28 cellular contexts compared by ENCODE assay signal in genomic region chr5:102286465-102286864, GRCh38. TPM values are rescaled to one million over a fixed set of nuclear protein-coding genes. Genes with fewer than 3 reads are reported as not detected.
A peak's percentile ranks its signal among the peaks of the same experiment; 100 is the strongest.
DNase-seq lines count a peak whose midpoint lies in the region; ATAC-seq, FAIRE-seq and TF ChIP-seq lines count a peak whose summit lies in the region.
"Had no signal": no experiment of that assay in that cellular context is flagged by ENCODE, and none has a peak within 500 bp of the region (broad histone marks: within the 10 kb centered on the region; RNA-seq: fewer than 3 reads in every experiment).

No MANE protein-coding gene starts in this region.

- no peaks in the 10 kb centered on the region for H3K27me3 ChIP-seq in GM12878 (replicated peaks in 1 of 2; ENCODE audit: control insufficient read depth in 2 of 2, insufficient read depth in 2 of 2, low read length in 1 of 2)
- H3K27me3 ChIP-seq in upper lobe of right lung, result no peaks in the 10 kb centered on the region
- H3K27me3 ChIP-seq: brain microvascular endothelial cell had no signal

- WGBS in GM12878 (ENCODE audit: insufficient coverage, insufficient replicate concordance, low lambda C conversion rate, missing lambda C conversion rate), result 14% methylated on average over 3 of the region's 3 CpGs

- DNase-seq in GM19239 (ENCODE audit: insufficient read length, low spot score) (no peak), NOMO-1 (lab: John Stamatoyannopoulos, UW; ENCODE audit: unreplicated experiment in 2 of 2) (peak; percentile 13 to 83), GM12878 (ENCODE audit: low read depth, low spot score) (no peak), upper lobe of right lung (no peak), UCSD-AML1 (lab: John Stamatoyannopoulos, UW; ENCODE audit: unreplicated experiment) (no peak), mucosa of descending colon (no peak)
- no peak for DNase-seq in activated CD8-positive, alpha-beta T cell treated with anti-CD3 and anti-CD28 coated beads for 36 hours
- DNase-seq: activated CD4-positive, CD25-positive, alpha-beta regulatory T cell; activated naive CD4-positive, alpha-beta T cell treated with anti-CD3 and anti-CD28 coated beads, Interleukin-2, amount 50 U/mL, for 16 hours; amniotic stem cell; brain microvascular endothelial cell; CD4-positive, alpha-beta memory T cell; effector CD4-positive, alpha-beta T cell; kidney glomerular epithelial cell; lower lobe of right lung; NCI-H1417 treated with DMSO at 0.1 percent for 48 hours; NCI-H2081 treated with DMSO at 0.1 percent for 48 hours; NCI-H226; NCI-H69; stimulated activated CD4-positive, alpha-beta T cell treated with anti-CD3 and anti-CD28 coated beads, Interleukin-1b, Interleukin-23, amount 100 ng/mL, for 48 hours had no signal

- no peaks in the 10 kb centered on the region for H3K36me3 ChIP-seq in GM12878 (ENCODE audit: control insufficient read depth in 2 of 2, insufficient read depth in 2 of 2, low read length in 1 of 2)
- H3K36me3 ChIP-seq in upper lobe of right lung, result no peaks in the 10 kb centered on the region
- H3K36me3 ChIP-seq in mucosa of descending colon (ENCODE audit: low read depth), result no peaks in the 10 kb centered on the region
- H3K36me3 ChIP-seq: brain microvascular endothelial cell, lower lobe of right lung had no signal

- no peak overlapping the region for H3K27ac ChIP-seq in GM12878 (ENCODE audit: control insufficient read depth, insufficient read depth)
- H3K27ac ChIP-seq in upper lobe of right lung, result no peak overlapping the region
- H3K27ac ChIP-seq: brain microvascular endothelial cell, epithelial cell of prostate, lower lobe of right lung, parathyroid adenoma had no signal

- no peak overlapping the region for H3K4me2 ChIP-seq in GM12878 (ENCODE audit: control insufficient read depth, insufficient read depth)
- H3K4me2 ChIP-seq: smooth muscle cell had no signal

- in situ Hi-C loops in GM12878 (cut with MboI), result no loop called here

- TF ChIP-seq RAD21 in GM12878 (IDR thresholded peaks at IDR 0.05; ENCODE audit: insufficient read depth, low read depth, low read length), result no peak

- FAIRE-seq in GM19239 (lab: Jason Lieb, UNC) (peak; percentile 57), GM12878 (lab: Jason Lieb, UNC) (no peak)
- FAIRE-seq: H54 had no signal

- no peak overlapping the region for H3K4me3 Mint-ChIP-seq in activated CD8-positive, alpha-beta T cell treated with anti-CD3 and anti-CD28 coated beads for 36 hours
- H3K4me3 Mint-ChIP-seq: activated T-helper 1 cell treated with anti-CD3 and anti-CD28 coated beads, Interleukin-12 subunit alpha, Interleukin-12 subunit beta, Interleukin-2, Interleukin-4 antibody, amounts not matched to agents 30 ng/mL and 10 ng/mL and 1 ng/mL, durations not matched to agents 14 hours and 24 hours and 36 hours; CD4-positive, alpha-beta memory T cell; T-helper 2 cell treated with Interferon-gamma antibody and Interleukin-4, amounts not matched to agents 5 μg/mL and 100 μg/mL, for 36 hours had no signal

- TF ChIP-seq POLR2A in GM12878 (IDR thresholded peaks at IDR 0.05; ENCODE audit: low read depth, low read length), result no peak

- peaks cover 5% of the 10 kb centered on the region for H3K4me1 Mint-ChIP-seq in activated CD8-positive, alpha-beta T cell treated with anti-CD3 and anti-CD28 coated beads for 36 hours (ENCODE audit: low read depth)

- no peaks in the 10 kb centered on the region for H3K79me2 ChIP-seq in GM12878 (ENCODE audit: control insufficient read depth, insufficient read depth, low read length)
- H3K79me2 ChIP-seq: parathyroid adenoma had no signal

- H3K4me1 ChIP-seq in GM12878 (ENCODE audit: control insufficient read depth, insufficient read depth, low read length), result no peaks in the 10 kb centered on the region
- no peaks in the 10 kb centered on the region for H3K4me1 ChIP-seq in upper lobe of right lung
- H3K4me1 ChIP-seq in mucosa of descending colon (ENCODE audit: low read depth), result no peaks in the 10 kb centered on the region
- H3K4me1 ChIP-seq: lower lobe of right lung, parathyroid adenoma had no signal

- no peaks in the 10 kb centered on the region for H3K9me3 Mint-ChIP-seq in activated CD8-positive, alpha-beta T cell treated with anti-CD3 and anti-CD28 coated beads for 36 hours
- H3K9me3 Mint-ChIP-seq: activated T-helper 1 cell treated with anti-CD3 and anti-CD28 coated beads, Interleukin-12 subunit alpha, Interleukin-12 subunit beta, Interleukin-2, Interleukin-4 antibody, amounts not matched to agents 30 ng/mL and 10 ng/mL and 1 ng/mL, durations not matched to agents 14 hours and 24 hours and 36 hours; CD4-positive, alpha-beta memory T cell; IgD-negative memory B cell; T-helper 2 cell treated with Interferon-gamma antibody and Interleukin-4, amounts not matched to agents 5 μg/mL and 100 μg/mL, for 36 hours had no signal

- POLR2A ChIA-PET in GM12878 (lab: Charles Lee), result no interaction called here
- POLR2A ChIA-PET in activated CD8-positive, alpha-beta T cell treated with anti-CD3 and anti-CD28 coated beads for 36 hours (lab: Charles Lee), result no interaction called here

- H3K9me3 ChIP-seq in GM12878 (replicated peaks; ENCODE audit: control insufficient read depth, insufficient read depth, low read length) (no peaks in the 10 kb centered on the region), upper lobe of right lung (no peaks in the 10 kb centered on the region), mucosa of descending colon (no peaks in the 10 kb centered on the region)
- H3K9me3 ChIP-seq: lower lobe of right lung had no signal

- H3K27me3 Mint-ChIP-seq in activated CD8-positive, alpha-beta T cell treated with anti-CD3 and anti-CD28 coated beads for 36 hours, result no peaks in the 10 kb centered on the region
- H3K27me3 Mint-ChIP-seq: CD4-positive, alpha-beta memory T cell; IgD-negative memory B cell had no signal

- no peaks in the 10 kb centered on the region for H4K20me1 ChIP-seq in GM12878 (ENCODE audit: control insufficient read depth, insufficient read depth)

- no peak overlapping the region for H2AFZ ChIP-seq in GM12878 (ENCODE audit: control insufficient read depth, low read depth, low read length)
- H2AFZ ChIP-seq: parathyroid adenoma had no signal

- ATAC-seq in GM12878 (no peak), upper lobe of right lung (peak; percentile 28), mucosa of descending colon (no peak)
- ATAC-seq in activated CD8-positive, alpha-beta T cell treated with anti-CD3 and anti-CD28 coated beads for 36 hours, result no peak
- ATAC-seq: lower lobe of right lung, SK-N-SH treated with all-trans-retinoic acid at 6 μM for 48 hours had no signal

- TF ChIP-seq CTCF in GM12878 (IDR thresholded peaks at IDR 0.05 in 2 of 3, conservative IDR thresholded peaks at IDR 0.05 in 1 of 3; ENCODE audit: control insufficient read depth in 2 of 3, extremely low read depth in 1 of 3, insufficient read depth in 1 of 3, low read depth in 3 of 3, low read length in 3 of 3), result no peak
- TF ChIP-seq CTCF in upper lobe of right lung (IDR thresholded peaks at IDR 0.05), result no peak
- no peak for TF ChIP-seq CTCF in mucosa of descending colon (IDR thresholded peaks at IDR 0.05)
- TF ChIP-seq CTCF in activated CD8-positive, alpha-beta T cell treated with anti-CD3 and anti-CD28 coated beads for 36 hours (IDR thresholded peaks at IDR 0.05), result no peak

- CTCF ChIA-PET in GM12878 (lab: Yijun Ruan, JAX), result interaction anchor here (0.7 to 1.1 kb wide), 3 partner anchors 8 to 1469 kb away, joined by 3 read pairs; partner anchors contain the start of gene SLCO4C1
- CTCF ChIA-PET in activated CD8-positive, alpha-beta T cell treated with anti-CD3 and anti-CD28 coated beads for 36 hours (lab: Charles Lee), result interaction anchor here (2.3 kb wide), 1 partner anchor 10 kb away, joined by 11 read pairs; the partner anchor contains the start of gene SLCO4C1

- no peaks in the 10 kb centered on the region for H3K36me3 Mint-ChIP-seq in activated CD8-positive, alpha-beta T cell treated with anti-CD3 and anti-CD28 coated beads for 36 hours (ENCODE audit: low read depth)
- H3K36me3 Mint-ChIP-seq: CD4-positive, alpha-beta memory T cell; IgD-negative memory B cell had no signal

- no TSS peak for BruUV-seq in GM12878 (replicated peaks; lab: Mats Ljungman, UMichigan)

- no peak for TF ChIP-seq EP300 in GM12878 (IDR thresholded peaks at IDR 0.05; ENCODE audit: borderline replicate concordance in 1 of 2, control insufficient read depth in 1 of 2, low read depth in 2 of 2, low read length in 2 of 2)

- RAD21 ChIA-PET in GM12878 (lab: Charles Lee; ENCODE audit: unreplicated experiment), result interaction anchor here (1.4 kb wide), 1 partner anchor 9 kb away, joined by 3 read pairs; no protein-coding TSS in a partner anchor

- intact Hi-C loops in GM12878 (cut with micrococcal nuclease; ENCODE audit: unreplicated experiment) (no loop called here), upper lobe of right lung (cut with DNase I) (no loop called here), mucosa of descending colon (cut with DNase I, micrococcal nuclease) (no loop called here)
- intact Hi-C loops in activated CD8-positive, alpha-beta T cell treated with anti-CD3 and anti-CD28 coated beads for 36 hours (cut with micrococcal nuclease), result no loop called here

- SMC1A ChIA-PET in GM12878 (lab: Charles Lee; ENCODE audit: uncharacterized antibody, unreplicated experiment), result interaction anchor here (1.4 to 1.7 kb wide), 2 partner anchors 10 to 14 kb away, joined by 5 to 8 read pairs; partner anchors contain the start of gene SLCO4C1

- H3K27ac Mint-ChIP-seq in activated CD8-positive, alpha-beta T cell treated with anti-CD3 and anti-CD28 coated beads for 36 hours, result no peak overlapping the region
- H3K27ac Mint-ChIP-seq: activated T-helper 1 cell treated with anti-CD3 and anti-CD28 coated beads, Interleukin-12 subunit alpha, Interleukin-12 subunit beta, Interleukin-2, Interleukin-4 antibody, amounts not matched to agents 30 ng/mL and 10 ng/mL and 1 ng/mL, durations not matched to agents 14 hours and 24 hours and 36 hours; CD4-positive, alpha-beta memory T cell; T-helper 2 cell treated with Interferon-gamma antibody and Interleukin-4, amounts not matched to agents 5 μg/mL and 100 μg/mL, for 36 hours had no signal

- H3K4me3 ChIP-seq in GM12878 (no peak overlapping the region), upper lobe of right lung (no peak overlapping the region), mucosa of descending colon (no peak overlapping the region)
- H3K4me3 ChIP-seq: lower lobe of right lung, smooth muscle cell had no signal

- no peak overlapping the region for H3K9ac ChIP-seq in GM12878 (ENCODE audit: control insufficient read depth, insufficient read depth, low read length)
- H3K9ac ChIP-seq: parathyroid adenoma had no signal

RNA-seq across cellular contexts. Expression of gene SLCO4C1, which starts 9.6 kb away (rescaled TPM):
- total RNA-seq in GM12878 (2013; cell fraction: nucleolus; rRNA removed), result 0.17 and 0.19 TPM in 2 replicates
- total RNA-seq in GM12878 (2014; rRNA removed), result 0.93 and 0.96 TPM in 2 replicates
- 0.81 and 0.92 TPM in 2 replicates for total RNA-seq in GM12878 (2014; rRNA removed; fragmentation: Illumina TruSeq; extraction: Trizol)
- total RNA-seq in GM12878 (2021), result 0.72 and 0.87 TPM in 2 replicates
- 0.20 TPM for polyA plus RNA-seq in GM12878 (2011; ENCODE audit: low read depth)
- 3.9 and 5.8 TPM in 2 replicates for polyA plus RNA-seq in GM12878 (2011; rRNA removed)
- polyA plus RNA-seq in GM12878 (2011; cell fraction: cytosol; rRNA removed), result 1.7 TPM in 2 replicates
- 1.4 and 1.7 TPM in 2 replicates for polyA plus RNA-seq in GM12878 (2011; cell fraction: nucleus; rRNA removed)
- 0.34 and 0.56 TPM in 2 replicates for polyA plus RNA-seq in GM12878 (2012)
- polyA plus RNA-seq in GM12878 (2014; fragmentation: Illumina TruSeq; extraction: Trizol), result 0.85 and 1.0 TPM in 2 replicates
- polyA plus RNA-seq in GM12878 (2014; fragmentation: Nextera tagmentation; extraction: Ambion mirVana), result under 1 TPM; 0.14 to 0.20 TPM
- 0.58 and 0.85 TPM in 2 replicates for polyA plus RNA-seq in GM12878 (2014; rRNA removed)
- polyA plus RNA-seq in GM12878 (2016; fragmentation: Nextera tagmentation; extraction: Ambion mirVana), result under 1 TPM; 0.12 to 0.14 TPM
- polyA minus RNA-seq in GM12878 (2011; rRNA and poly(A)+ RNA removed), result 3.9 and 4.5 TPM in 2 replicates
- polyA minus RNA-seq in GM12878 (2011; cell fraction: cytosol; rRNA and poly(A)+ RNA removed), result 1.6 and 3.0 TPM in 2 replicates
- polyA minus RNA-seq in GM12878 (2011; cell fraction: nucleus; rRNA and poly(A)+ RNA removed), result 2.4 and 3.6 TPM in 2 replicates
- 36.9 TPM for total RNA-seq in upper lobe of right lung
- 1 to 10 TPM; 2.5 to 3.6 (median 2.6) TPM for total RNA-seq in mucosa of descending colon
- total RNA-seq in activated CD8-positive, alpha-beta T cell treated with anti-CD3 and anti-CD28 coated beads for 36 hours, result under 1 TPM; 0.38 to 0.45 TPM
- polyA plus RNA-seq: smooth muscle cell had no signal

Comparison
In these comparisons a context has a peak if more than half of its experiments do, and no peak if none do; other contexts are left out.
1. DNase-seq: peak in NOMO-1 (2 of 2); none in GM19239 (single experiment), GM12878 (single experiment), upper lobe of right lung (single experiment), UCSD-AML1 (single experiment), mucosa of descending colon (0 of 3) and activated CD8-positive, alpha-beta T cell treated with anti-CD3 and anti-CD28 coated beads for 36 hours (single experiment).